Comparison of ENCODE assay signal across 2 cellular contexts in the genomic region with DNA sequence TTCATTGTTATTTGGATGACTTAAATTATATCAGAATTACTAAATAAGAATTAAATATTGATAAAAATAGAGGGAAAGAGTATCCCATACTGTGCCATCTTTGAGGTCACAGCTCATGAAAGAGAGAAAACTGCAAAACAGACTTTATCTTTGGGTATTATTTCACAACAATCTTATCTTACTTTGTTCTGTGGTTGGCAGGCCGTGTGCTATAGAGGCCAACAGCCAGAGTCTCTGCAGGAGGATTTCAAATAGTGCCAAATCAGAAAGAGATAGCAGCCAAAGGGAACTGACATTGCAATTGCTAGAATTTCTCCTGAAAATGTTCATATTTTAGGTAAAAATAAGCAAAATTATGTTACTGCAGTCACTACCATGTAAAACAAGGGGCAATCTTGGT.
TF ChIP-seq lines count a peak whose summit lies in the region.

No MANE protein-coding gene starts in this region.

TF ChIP-seq in liver, 16 proteins besides CTCF, POLR2A, EP300 and RAD21 (continued from another document):
- TF ChIP-seq GABPA (IDR thresholded peaks at IDR 0.05 in 1 of 2, conservative IDR thresholded peaks at IDR 0.05 in 1 of 2), result no peak
- TF ChIP-seq, protein P1, sequence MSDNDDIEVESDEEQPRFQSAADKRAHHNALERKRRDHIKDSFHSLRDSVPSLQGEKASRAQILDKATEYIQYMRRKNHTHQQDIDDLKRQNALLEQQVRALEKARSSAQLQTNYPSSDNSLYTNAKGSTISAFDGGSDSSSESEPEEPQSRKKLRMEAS (IDR thresholded peaks at IDR 0.05), result peak; percentile 63
- peak; percentile 42 for TF ChIP-seq SP1 (IDR thresholded peaks at IDR 0.05)
- TF ChIP-seq FOXA2 (IDR thresholded peaks at IDR 0.05), result peak; percentile 43
- peak; percentile 72 to 79 for TF ChIP-seq HNF4A (conservative IDR thresholded peaks at IDR 0.05)
- TF ChIP-seq JUND (IDR thresholded peaks at IDR 0.05), result peak in 1 of 2 donors; percentile 70
- TF ChIP-seq, protein P2, sequence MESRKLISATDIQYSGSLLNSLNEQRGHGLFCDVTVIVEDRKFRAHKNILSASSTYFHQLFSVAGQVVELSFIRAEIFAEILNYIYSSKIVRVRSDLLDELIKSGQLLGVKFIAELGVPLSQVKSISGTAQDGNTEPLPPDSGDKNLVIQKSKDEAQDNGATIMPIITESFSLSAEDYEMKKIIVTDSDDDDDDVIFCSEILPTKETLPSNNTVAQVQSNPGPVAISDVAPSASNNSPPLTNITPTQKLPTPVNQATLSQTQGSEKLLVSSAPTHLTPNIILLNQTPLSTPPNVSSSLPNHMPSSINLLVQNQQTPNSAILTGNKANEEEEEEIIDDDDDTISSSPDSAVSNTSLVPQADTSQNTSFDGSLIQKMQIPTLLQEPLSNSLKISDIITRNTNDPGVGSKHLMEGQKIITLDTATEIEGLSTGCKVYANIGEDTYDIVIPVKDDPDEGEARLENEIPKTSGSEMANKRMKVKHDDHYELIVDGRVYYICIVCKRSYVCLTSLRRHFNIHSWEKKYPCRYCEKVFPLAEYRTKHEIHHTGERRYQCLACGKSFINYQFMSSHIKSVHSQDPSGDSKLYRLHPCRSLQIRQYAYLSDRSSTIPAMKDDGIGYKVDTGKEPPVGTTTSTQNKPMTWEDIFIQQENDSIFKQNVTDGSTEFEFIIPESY (IDR thresholded peaks at IDR 0.05), result peak; percentile 75
- TF ChIP-seq, protein P3, sequence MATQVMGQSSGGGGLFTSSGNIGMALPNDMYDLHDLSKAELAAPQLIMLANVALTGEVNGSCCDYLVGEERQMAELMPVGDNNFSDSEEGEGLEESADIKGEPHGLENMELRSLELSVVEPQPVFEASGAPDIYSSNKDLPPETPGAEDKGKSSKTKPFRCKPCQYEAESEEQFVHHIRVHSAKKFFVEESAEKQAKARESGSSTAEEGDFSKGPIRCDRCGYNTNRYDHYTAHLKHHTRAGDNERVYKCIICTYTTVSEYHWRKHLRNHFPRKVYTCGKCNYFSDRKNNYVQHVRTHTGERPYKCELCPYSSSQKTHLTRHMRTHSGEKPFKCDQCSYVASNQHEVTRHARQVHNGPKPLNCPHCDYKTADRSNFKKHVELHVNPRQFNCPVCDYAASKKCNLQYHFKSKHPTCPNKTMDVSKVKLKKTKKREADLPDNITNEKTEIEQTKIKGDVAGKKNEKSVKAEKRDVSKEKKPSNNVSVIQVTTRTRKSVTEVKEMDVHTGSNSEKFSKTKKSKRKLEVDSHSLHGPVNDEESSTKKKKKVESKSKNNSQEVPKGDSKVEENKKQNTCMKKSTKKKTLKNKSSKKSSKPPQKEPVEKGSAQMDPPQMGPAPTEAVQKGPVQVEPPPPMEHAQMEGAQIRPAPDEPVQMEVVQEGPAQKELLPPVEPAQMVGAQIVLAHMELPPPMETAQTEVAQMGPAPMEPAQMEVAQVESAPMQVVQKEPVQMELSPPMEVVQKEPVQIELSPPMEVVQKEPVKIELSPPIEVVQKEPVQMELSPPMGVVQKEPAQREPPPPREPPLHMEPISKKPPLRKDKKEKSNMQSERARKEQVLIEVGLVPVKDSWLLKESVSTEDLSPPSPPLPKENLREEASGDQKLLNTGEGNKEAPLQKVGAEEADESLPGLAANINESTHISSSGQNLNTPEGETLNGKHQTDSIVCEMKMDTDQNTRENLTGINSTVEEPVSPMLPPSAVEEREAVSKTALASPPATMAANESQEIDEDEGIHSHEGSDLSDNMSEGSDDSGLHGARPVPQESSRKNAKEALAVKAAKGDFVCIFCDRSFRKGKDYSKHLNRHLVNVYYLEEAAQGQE (IDR thresholded peaks at IDR 0.05), result peak; percentile 26
- peak; percentile 35 to 74 for TF ChIP-seq RXRA (IDR thresholded peaks at IDR 0.05)
- peak; percentile 79 for TF ChIP-seq YY1 (IDR thresholded peaks at IDR 0.05)
- no peak for TF ChIP-seq NR2F2 (IDR thresholded peaks at IDR 0.05)
- TF ChIP-seq, protein P4, sequence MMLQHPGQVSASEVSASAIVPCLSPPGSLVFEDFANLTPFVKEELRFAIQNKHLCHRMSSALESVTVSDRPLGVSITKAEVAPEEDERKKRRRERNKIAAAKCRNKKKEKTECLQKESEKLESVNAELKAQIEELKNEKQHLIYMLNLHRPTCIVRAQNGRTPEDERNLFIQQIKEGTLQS (IDR thresholded peaks at IDR 0.05), result no peak

TF ChIP-seq in HepG2, 621 proteins besides CTCF, POLR2A, EP300 and RAD21:
- TF ChIP-seq, protein P5, sequence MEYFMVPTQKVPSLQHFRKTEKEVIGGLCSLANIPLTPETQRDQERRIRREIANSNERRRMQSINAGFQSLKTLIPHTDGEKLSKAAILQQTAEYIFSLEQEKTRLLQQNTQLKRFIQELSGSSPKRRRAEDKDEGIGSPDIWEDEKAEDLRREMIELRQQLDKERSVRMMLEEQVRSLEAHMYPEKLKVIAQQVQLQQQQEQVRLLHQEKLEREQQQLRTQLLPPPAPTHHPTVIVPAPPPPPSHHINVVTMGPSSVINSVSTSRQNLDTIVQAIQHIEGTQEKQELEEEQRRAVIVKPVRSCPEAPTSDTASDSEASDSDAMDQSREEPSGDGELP (IDR thresholded peaks at IDR 0.05; ENCODE audit: borderline replicate concordance, low read depth), result no peak
- no peak for TF ChIP-seq RNF2 (conservative IDR thresholded peaks at IDR 0.05; ENCODE audit: low read depth)
- TF ChIP-seq TCF12 (IDR thresholded peaks at IDR 0.05), result no peak
- TF ChIP-seq TCF12 (CRISPR knock-in tag; IDR thresholded peaks at IDR 0.05), result no peak
- TF ChIP-seq CC2D1A (CRISPR knock-in tag; IDR thresholded peaks at IDR 0.05), result no peak
- TF ChIP-seq SMARCE1 (IDR thresholded peaks at IDR 0.05; ENCODE audit: borderline replicate concordance), result no peak
- TF ChIP-seq CEBPB (IDR thresholded peaks at IDR 0.05; ENCODE audit: borderline replicate concordance, low read depth, low read length), result no peak
- no peak for TF ChIP-seq ZNF251 (CRISPR knock-in tag; IDR thresholded peaks at IDR 0.05)
- TF ChIP-seq CEBPG (CRISPR knock-in tag; IDR thresholded peaks at IDR 0.05), result no peak
- TF ChIP-seq BRCA1 (CRISPR knock-in tag; IDR thresholded peaks at IDR 0.05), result no peak
- TF ChIP-seq, protein P6, sequence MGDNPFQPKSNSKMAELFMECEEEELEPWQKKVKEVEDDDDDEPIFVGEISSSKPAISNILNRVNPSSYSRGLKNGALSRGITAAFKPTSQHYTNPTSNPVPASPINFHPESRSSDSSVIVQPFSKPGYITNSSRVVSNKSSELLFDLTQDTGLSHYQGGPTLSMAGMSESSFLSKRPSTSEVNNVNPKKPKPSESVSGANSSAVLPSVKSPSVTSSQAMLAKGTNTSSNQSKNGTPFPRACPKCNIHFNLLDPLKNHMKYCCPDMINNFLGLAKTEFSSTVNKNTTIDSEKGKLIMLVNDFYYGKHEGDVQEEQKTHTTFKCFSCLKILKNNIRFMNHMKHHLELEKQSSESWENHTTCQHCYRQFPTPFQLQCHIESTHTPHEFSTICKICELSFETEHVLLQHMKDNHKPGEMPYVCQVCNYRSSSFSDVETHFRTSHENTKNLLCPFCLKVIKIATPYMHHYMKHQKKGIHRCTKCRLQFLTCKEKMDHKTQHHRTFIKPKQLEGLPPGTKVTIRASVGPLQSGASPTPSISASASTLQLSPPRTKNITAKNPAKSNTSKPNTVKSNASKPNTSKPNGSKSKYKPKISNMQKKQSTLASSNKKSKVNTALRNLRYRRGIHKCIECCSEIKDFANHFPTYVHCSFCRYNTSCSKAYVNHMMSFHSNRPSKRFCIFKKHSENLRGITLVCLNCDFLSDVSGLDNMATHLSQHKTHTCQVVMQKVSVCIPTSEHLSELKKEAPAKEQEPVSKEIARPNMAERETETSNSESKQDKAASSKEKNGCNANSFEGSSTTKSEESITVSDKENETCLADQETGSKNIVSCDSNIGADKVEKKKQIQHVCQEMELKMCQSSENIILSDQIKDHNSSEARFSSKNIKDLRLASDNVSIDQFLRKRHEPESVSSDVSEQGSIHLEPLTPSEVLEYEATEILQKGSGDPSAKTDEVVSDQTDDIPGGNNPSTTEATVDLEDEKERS (CRISPR knock-in tag; IDR thresholded peaks at IDR 0.05), result no peak
- TF ChIP-seq, protein P7, sequence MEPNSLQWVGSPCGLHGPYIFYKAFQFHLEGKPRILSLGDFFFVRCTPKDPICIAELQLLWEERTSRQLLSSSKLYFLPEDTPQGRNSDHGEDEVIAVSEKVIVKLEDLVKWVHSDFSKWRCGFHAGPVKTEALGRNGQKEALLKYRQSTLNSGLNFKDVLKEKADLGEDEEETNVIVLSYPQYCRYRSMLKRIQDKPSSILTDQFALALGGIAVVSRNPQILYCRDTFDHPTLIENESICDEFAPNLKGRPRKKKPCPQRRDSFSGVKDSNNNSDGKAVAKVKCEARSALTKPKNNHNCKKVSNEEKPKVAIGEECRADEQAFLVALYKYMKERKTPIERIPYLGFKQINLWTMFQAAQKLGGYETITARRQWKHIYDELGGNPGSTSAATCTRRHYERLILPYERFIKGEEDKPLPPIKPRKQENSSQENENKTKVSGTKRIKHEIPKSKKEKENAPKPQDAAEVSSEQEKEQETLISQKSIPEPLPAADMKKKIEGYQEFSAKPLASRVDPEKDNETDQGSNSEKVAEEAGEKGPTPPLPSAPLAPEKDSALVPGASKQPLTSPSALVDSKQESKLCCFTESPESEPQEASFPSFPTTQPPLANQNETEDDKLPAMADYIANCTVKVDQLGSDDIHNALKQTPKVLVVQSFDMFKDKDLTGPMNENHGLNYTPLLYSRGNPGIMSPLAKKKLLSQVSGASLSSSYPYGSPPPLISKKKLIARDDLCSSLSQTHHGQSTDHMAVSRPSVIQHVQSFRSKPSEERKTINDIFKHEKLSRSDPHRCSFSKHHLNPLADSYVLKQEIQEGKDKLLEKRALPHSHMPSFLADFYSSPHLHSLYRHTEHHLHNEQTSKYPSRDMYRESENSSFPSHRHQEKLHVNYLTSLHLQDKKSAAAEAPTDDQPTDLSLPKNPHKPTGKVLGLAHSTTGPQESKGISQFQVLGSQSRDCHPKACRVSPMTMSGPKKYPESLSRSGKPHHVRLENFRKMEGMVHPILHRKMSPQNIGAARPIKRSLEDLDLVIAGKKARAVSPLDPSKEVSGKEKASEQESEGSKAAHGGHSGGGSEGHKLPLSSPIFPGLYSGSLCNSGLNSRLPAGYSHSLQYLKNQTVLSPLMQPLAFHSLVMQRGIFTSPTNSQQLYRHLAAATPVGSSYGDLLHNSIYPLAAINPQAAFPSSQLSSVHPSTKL (CRISPR knock-in tag; IDR thresholded peaks at IDR 0.05), result no peak
- TF ChIP-seq ZFP41 (CRISPR knock-in tag; IDR thresholded peaks at IDR 0.05; ENCODE audit: borderline replicate concordance), result no peak
